ENCODE assay signal across 17 cellular contexts in the genomic region with DNA sequence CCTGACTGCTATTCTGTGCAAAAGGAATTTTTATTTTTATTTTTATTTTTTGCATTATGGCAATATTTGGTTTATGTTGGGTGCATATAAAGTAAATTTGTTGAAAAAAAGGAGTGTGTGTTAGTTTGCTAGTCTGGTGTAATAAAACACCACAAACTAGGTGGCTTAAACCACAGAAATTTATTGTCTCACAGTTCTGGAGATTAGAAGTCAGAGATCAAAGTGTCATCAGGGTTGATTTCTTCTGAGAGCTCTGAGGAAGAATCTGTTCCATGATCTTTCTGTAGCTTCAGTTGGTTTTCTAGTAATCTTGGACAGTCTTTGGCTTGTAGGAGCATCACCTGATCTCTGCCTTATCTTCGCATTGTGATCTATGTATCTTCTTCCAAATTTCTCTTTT. TPM values are rescaled to one million over a fixed set of nuclear protein-coding genes. Genes with fewer than 3 reads are reported as not detected.
A peak's percentile ranks its signal among the peaks of the same experiment; 100 is the strongest.
DNase-seq lines count a peak whose midpoint lies in the region; ATAC-seq and TF ChIP-seq lines count a peak whose summit lies in the region.
"Had no signal": no experiment of that assay in that cellular context is flagged by ENCODE, and none has a peak within 500 bp of the region (broad histone marks: within the 10 kb centered on the region; RNA-seq: fewer than 3 reads in every experiment).

No MANE protein-coding gene starts in this region.

- H3K4me2 ChIP-seq in DND-41 (ENCODE audit: insufficient read depth, low read length): no peak overlapping the region

- no peaks in the 10 kb centered on the region for H3K9me3 ChIP-seq in DND-41 (ENCODE audit: insufficient read depth, low read length, severe bottlenecking)
- H3K9me3 ChIP-seq: BE2C had no signal

- peaks cover 75% of the 10 kb centered on the region for H3K36me3 ChIP-seq in DND-41 (ENCODE audit: insufficient read depth, low read length)

- H4K20me1 ChIP-seq in DND-41 (ENCODE audit: insufficient read depth, low read length): peaks cover under 1% of the 10 kb centered on the region; the same call in 1 of the 2 replicates

- peak; percentile 87 for ATAC-seq in DND-41 (ENCODE audit: insufficient read depth, low read depth)
- ATAC-seq in activated CD8-positive, alpha-beta T cell treated with anti-CD3 and anti-CD28 coated beads for 36 hours: peak; percentile 31
- ATAC-seq in effector memory CD8-positive, alpha-beta T cell (replicated peaks): peak; percentile 17
- no peak for ATAC-seq in GM18909 (IDR thresholded peaks at IDR 0.05; ENCODE audit: poor library complexity, unreplicated experiment)

- peaks cover 37% of the 10 kb centered on the region for H3K4me1 ChIP-seq in DND-41 (ENCODE audit: insufficient read depth, low read length)
- H3K4me1 ChIP-seq: BE2C had no signal

- no peak overlapping the region for H3K9ac ChIP-seq in DND-41 (ENCODE audit: low read depth, low read length)

- H3K27ac Mint-ChIP-seq in activated CD8-positive, alpha-beta T cell treated with anti-CD3 and anti-CD28 coated beads for 36 hours: no peak overlapping the region
- H3K27ac Mint-ChIP-seq in effector memory CD8-positive, alpha-beta T cell: no peak overlapping the region

- POLR2A ChIA-PET in activated CD8-positive, alpha-beta T cell treated with anti-CD3 and anti-CD28 coated beads for 36 hours (lab: Charles Lee): interaction anchor here (1.3 kb wide), 1 partner anchor 14 kb away, joined by 3 read pairs; no protein-coding TSS in a partner anchor

- CTCF ChIA-PET in activated CD8-positive, alpha-beta T cell treated with anti-CD3 and anti-CD28 coated beads for 36 hours (lab: Charles Lee): interaction anchor here (1.3 to 1.8 kb wide), 3 partner anchors 25 to 407 kb away, joined by 3 to 5 read pairs (median 5); no protein-coding TSS in a partner anchor

- H2AFZ ChIP-seq in DND-41 (ENCODE audit: low read depth, low read length): no peak overlapping the region

- H3K36me3 Mint-ChIP-seq in activated CD8-positive, alpha-beta T cell treated with anti-CD3 and anti-CD28 coated beads for 36 hours (ENCODE audit: low read depth): peaks cover 68% of the 10 kb centered on the region
- peaks cover 53% of the 10 kb centered on the region for H3K36me3 Mint-ChIP-seq in effector memory CD8-positive, alpha-beta T cell (ENCODE audit: insufficient read depth)

- peaks cover 3% of the 10 kb centered on the region for H3K9me3 Mint-ChIP-seq in activated CD8-positive, alpha-beta T cell treated with anti-CD3 and anti-CD28 coated beads for 36 hours
- H3K9me3 Mint-ChIP-seq in effector memory CD8-positive, alpha-beta T cell: peaks cover 0 to 7% of the 10 kb centered on the region in 2 donors
- H3K9me3 Mint-ChIP-seq: CD4-positive, CD25-positive, alpha-beta regulatory T cell; CD8-positive, alpha-beta memory T cell had no signal

- H3K4me3 ChIP-seq in DND-41 (ENCODE audit: low read depth in 1 of 2, low read length in 2 of 2): no peak overlapping the region
- no peak overlapping the region for H3K4me3 ChIP-seq in Jurkat, Clone E6-1 (ENCODE audit: low read length)

- H3K4me1 Mint-ChIP-seq in activated CD8-positive, alpha-beta T cell treated with anti-CD3 and anti-CD28 coated beads for 36 hours (ENCODE audit: low read depth): peaks cover 66% of the 10 kb centered on the region
- peaks cover 14 to 47% of the 10 kb centered on the region in 2 donors for H3K4me1 Mint-ChIP-seq in effector memory CD8-positive, alpha-beta T cell (ENCODE audit: low read depth in 2 of 2)

- no peak overlapping the region for H3K27ac ChIP-seq in DND-41 (ENCODE audit: low read length)

- no peak for DNase-seq in DND-41
- DNase-seq in Jurkat, Clone E6-1 (ENCODE audit: low read depth, low spot score): peak; percentile 53
- no peak for DNase-seq in activated CD8-positive, alpha-beta T cell treated with anti-CD3 and anti-CD28 coated beads for 36 hours
- DNase-seq in effector memory CD8-positive, alpha-beta T cell: no peak
- no peak for DNase-seq in DMS53 treated with DMSO at 0.1 percent for 48 hours (lab: John Stamatoyannopoulos, UW; ENCODE audit: unreplicated experiment)
- DNase-seq: ACHN; BE2C; C1 segment of cervical spinal cord; CD4-positive, CD25-positive, alpha-beta regulatory T cell; CD8-positive, alpha-beta memory T cell; COR-L47; DMS 273 treated with DMSO at 0.1 percent for 48 hours; DMS53; GDM1; GOT3; H7 had no signal

- H3K27me3 Mint-ChIP-seq in activated CD8-positive, alpha-beta T cell treated with anti-CD3 and anti-CD28 coated beads for 36 hours: no peaks in the 10 kb centered on the region
- H3K27me3 Mint-ChIP-seq in effector memory CD8-positive, alpha-beta T cell: no peaks in the 10 kb centered on the region
- H3K27me3 Mint-ChIP-seq: CD4-positive, CD25-positive, alpha-beta regulatory T cell; CD8-positive, alpha-beta memory T cell had no signal

- H3K79me2 ChIP-seq in DND-41 (ENCODE audit: insufficient read depth, low read length): peaks cover 71% of the 10 kb centered on the region

- H3K27me3 ChIP-seq in DND-41 (ENCODE audit: insufficient read depth, low read length, poor library complexity): no peaks in the 10 kb centered on the region
- H3K27me3 ChIP-seq: BE2C had no signal

- no peak for TF ChIP-seq CTCF in DND-41 (IDR thresholded peaks at IDR 0.05; ENCODE audit: borderline replicate concordance, extremely low read depth, low read length, poor library complexity, severe bottlenecking)
- TF ChIP-seq CTCF in activated CD8-positive, alpha-beta T cell treated with anti-CD3 and anti-CD28 coated beads for 36 hours (IDR thresholded peaks at IDR 0.05): no peak

- intact Hi-C loops in activated CD8-positive, alpha-beta T cell treated with anti-CD3 and anti-CD28 coated beads for 36 hours (cut with micrococcal nuclease): no loop called here

- H3K4me3 Mint-ChIP-seq in activated CD8-positive, alpha-beta T cell treated with anti-CD3 and anti-CD28 coated beads for 36 hours: no peak overlapping the region
- no peak overlapping the region for H3K4me3 Mint-ChIP-seq in effector memory CD8-positive, alpha-beta T cell
- H3K4me3 Mint-ChIP-seq: CD4-positive, CD25-positive, alpha-beta regulatory T cell; CD8-positive, alpha-beta memory T cell had no signal

RNA-seq across cellular contexts. Expression of a gene that starts 6.5 kb away (rescaled TPM):
- 3.0 TPM for polyA plus RNA-seq in Jurkat, Clone E6-1 (2012; ENCODE audit: insufficient read depth, insufficient read length)
- total RNA-seq in activated CD8-positive, alpha-beta T cell treated with anti-CD3 and anti-CD28 coated beads for 36 hours: 10 to 100 TPM; 32.0 to 36.1 TPM

RNA-seq across cellular contexts. Expression of a gene that starts 7.7 kb away (rescaled TPM):
- 12.5 TPM for polyA plus RNA-seq in Jurkat, Clone E6-1 (2012; ENCODE audit: insufficient read depth, insufficient read length)
- 1 to 10 TPM; 4.1 to 5.7 TPM for total RNA-seq in activated CD8-positive, alpha-beta T cell treated with anti-CD3 and anti-CD28 coated beads for 36 hours
